Comparison of ENCODE assay signal across 8 cellular contexts in genomic region chr3:138594150-138594934, GRCh38. TPM values are rescaled to one million over a fixed set of nuclear protein-coding genes. Genes with fewer than 3 reads are reported as not detected.
DNase-seq lines count a peak whose midpoint lies in the region; FAIRE-seq and TF ChIP-seq lines count a peak whose summit lies in the region.

CEP70 (minus strand) TSS chr3:138594260; CDS start chr3:138572927, 21,333 bp downstream.

- DNase-seq in GM10248 (ENCODE audit: extremely low spot score) (peak; percentile 82), HEK293T (ENCODE audit: extremely low spot score) (peak; percentile 92), NT2/D1 (ENCODE audit: low read depth, low spot score) (peak; percentile 92), cardiac muscle cell (ENCODE audit: low read depth in 1 of 2, low spot score in 1 of 2) (peak; percentile 97 to 98), progenitor cell of endocrine pancreas (ENCODE audit: low spot score, unreplicated experiment) (peak; percentile 93), urothelium cell line (ENCODE audit: low spot score) (peak; percentile 92), NCI-H1048 (lab: John Stamatoyannopoulos, UW) (no peak)

- peak within 1 kb of the TSS; percentile 89 for H3K27ac Mint-ChIP-seq in activated naive CD4-positive, alpha-beta T cell treated with anti-CD3 and anti-CD28 coated beads, Interleukin-2, amount 50 U/mL, for 24 hours
- peak within 1 kb of the TSS; percentile 99 for H3K27ac Mint-ChIP-seq in progenitor cell of endocrine pancreas

- CTCF ChIA-PET in GM10248 (lab: Yijun Ruan, JAX) = interaction anchor here (0.8 to 15.2 kb wide), 44 partner anchors 9 to 575 kb away, joined by 3 to 503 read pairs (median 5); partner anchors contain the start of gene FAIM
- CTCF ChIA-PET in HEK293T (lab: Yijun Ruan, JAX) = interaction anchor here (0.9 to 2.8 kb wide), 12 partner anchors 14 to 385 kb away, joined by 3 to 40 read pairs (median 3); partner anchors contain the start of gene FAIM

- POLR2A ChIA-PET in GM10248 (lab: Yijun Ruan, JAX) (interaction anchor here (1.1 kb wide), 1 partner anchor 322 kb away, joined by 3 read pairs; no protein-coding TSS in a partner anchor), HEK293T (lab: Yijun Ruan, JAX) (interaction anchor here (0.6 to 2.8 kb wide), 14 partner anchors 15 to 724 kb away, joined by 3 to 17 read pairs (median 4); partner anchors contain the start of gene FAIM)

- H3K4me3 ChIP-seq in NT2/D1 (ENCODE audit: insufficient read length, low read depth) = peak within 1 kb of the TSS; percentile 89
- peak within 1 kb of the TSS; percentile 47 for H3K4me3 ChIP-seq in cardiac muscle cell

- H3K4me1 ChIP-seq in NT2/D1 (ENCODE audit: insufficient read depth, insufficient read length) = no peaks in the 10 kb centered on the region
- H3K4me1 ChIP-seq in cardiac muscle cell (ENCODE audit: low read depth) = no peaks in the 10 kb centered on the region

- peak within 1 kb of the TSS; percentile 92 for H3K4me3 Mint-ChIP-seq in activated naive CD4-positive, alpha-beta T cell treated with anti-CD3 and anti-CD28 coated beads, Interleukin-2, amount 50 U/mL, for 24 hours
- H3K4me3 Mint-ChIP-seq in progenitor cell of endocrine pancreas (ENCODE audit: low read depth) = peak within 1 kb of the TSS; percentile 96

- peak within 1 kb of the TSS; percentile 90 for H3K27ac ChIP-seq in cardiac muscle cell

- no peaks in the 10 kb centered on the region for H3K36me3 Mint-ChIP-seq in activated naive CD4-positive, alpha-beta T cell treated with anti-CD3 and anti-CD28 coated beads, Interleukin-2, amount 50 U/mL, for 24 hours
- H3K36me3 Mint-ChIP-seq in progenitor cell of endocrine pancreas (ENCODE audit: insufficient read depth) = peaks cover 3% of the 10 kb centered on the region

- no peaks in the 10 kb centered on the region for H3K27me3 Mint-ChIP-seq in activated naive CD4-positive, alpha-beta T cell treated with anti-CD3 and anti-CD28 coated beads, Interleukin-2, amount 50 U/mL, for 24 hours
- no peaks in the 10 kb centered on the region for H3K27me3 Mint-ChIP-seq in progenitor cell of endocrine pancreas

- no peaks in the 10 kb centered on the region for H3K9me3 Mint-ChIP-seq in activated naive CD4-positive, alpha-beta T cell treated with anti-CD3 and anti-CD28 coated beads, Interleukin-2, amount 50 U/mL, for 24 hours
- H3K9me3 Mint-ChIP-seq in progenitor cell of endocrine pancreas (ENCODE audit: low read depth) = no peaks in the 10 kb centered on the region

- peaks cover 3% of the 10 kb centered on the region for H3K4me1 Mint-ChIP-seq in activated naive CD4-positive, alpha-beta T cell treated with anti-CD3 and anti-CD28 coated beads, Interleukin-2, amount 50 U/mL, for 24 hours
- peaks cover 9% of the 10 kb centered on the region for H3K4me1 Mint-ChIP-seq in progenitor cell of endocrine pancreas (ENCODE audit: low read depth)

- H3K9me3 ChIP-seq in NT2/D1 (ENCODE audit: insufficient read depth, low read length) (peaks cover 7% of the 10 kb centered on the region; the same call in 1 of the 2 replicates), cardiac muscle cell (ENCODE audit: low read depth) (no peaks in the 10 kb centered on the region)

- H3K36me3 ChIP-seq in NT2/D1 (ENCODE audit: insufficient read depth, insufficient read length, low read length) = peaks cover 4% of the 10 kb centered on the region
- H3K36me3 ChIP-seq in cardiac muscle cell = no peaks in the 10 kb centered on the region

- peak; percentile 73 for TF ChIP-seq CTCF in GM10248 (IDR thresholded peaks at IDR 0.05; ENCODE audit: control extremely low read depth, extremely low read depth, low read depth, missing control alignments)
- TF ChIP-seq CTCF in cardiac muscle cell (IDR thresholded peaks at IDR 0.05; ENCODE audit: low read depth, low read length) = peak; percentile 75
- peak; percentile 91 for TF ChIP-seq CTCF in progenitor cell of endocrine pancreas (IDR thresholded peaks at IDR 0.05; ENCODE audit: unreplicated experiment)

- peak within 1 kb of the TSS; percentile 83 for H3K9ac ChIP-seq in NT2/D1 (ENCODE audit: insufficient read length, low read depth)

- H3K27me3 ChIP-seq in NT2/D1 (ENCODE audit: insufficient read depth, insufficient read length) (no peaks in the 10 kb centered on the region), cardiac muscle cell (no peaks in the 10 kb centered on the region)

- peak; percentile 90 for FAIRE-seq in urothelium cell line (lab: Jason Lieb, UNC)

TF ChIP-seq in HEK293T, 16 proteins besides CTCF, POLR2A, EP300 and RAD21:
- no peak for TF ChIP-seq SP1 (IDR thresholded peaks at IDR 0.05)
- TF ChIP-seq LEF1 (IDR thresholded peaks at IDR 0.05; ENCODE audit: borderline replicate concordance) = no peak
- TF ChIP-seq, protein P1, sequence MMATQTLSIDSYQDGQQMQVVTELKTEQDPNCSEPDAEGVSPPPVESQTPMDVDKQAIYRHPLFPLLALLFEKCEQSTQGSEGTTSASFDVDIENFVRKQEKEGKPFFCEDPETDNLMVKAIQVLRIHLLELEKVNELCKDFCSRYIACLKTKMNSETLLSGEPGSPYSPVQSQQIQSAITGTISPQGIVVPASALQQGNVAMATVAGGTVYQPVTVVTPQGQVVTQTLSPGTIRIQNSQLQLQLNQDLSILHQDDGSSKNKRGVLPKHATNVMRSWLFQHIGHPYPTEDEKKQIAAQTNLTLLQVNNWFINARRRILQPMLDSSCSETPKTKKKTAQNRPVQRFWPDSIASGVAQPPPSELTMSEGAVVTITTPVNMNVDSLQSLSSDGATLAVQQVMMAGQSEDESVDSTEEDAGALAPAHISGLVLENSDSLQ (IDR thresholded peaks at IDR 0.05) = peak; percentile 57
- TF ChIP-seq L3MBTL2 (conservative IDR thresholded peaks at IDR 0.05) = peak; percentile 94
- TF ChIP-seq ZNF384 (IDR thresholded peaks at IDR 0.05) = no peak
- TF ChIP-seq SUZ12 (IDR thresholded peaks at IDR 0.05) = no peak
- no peak for TF ChIP-seq FOXK2 (IDR thresholded peaks at IDR 0.05)
- 0 out of 2 replicates have a peak, but pooled peaks have one; percentile 78 for TF ChIP-seq HDGF (IDR thresholded peaks at IDR 0.05; ENCODE audit: borderline replicate concordance)
- no peak for TF ChIP-seq TARDBP (IDR thresholded peaks at IDR 0.05)
- TF ChIP-seq CTBP1 (IDR thresholded peaks at IDR 0.05; ENCODE audit: borderline replicate concordance) = no peak
TF ChIP-seq in HEK293T: peak in this region for 3.

RNA-seq across cellular contexts. Expression of gene CEP70, which starts in this region (rescaled TPM):
- total RNA-seq in cardiac muscle cell (18.3 and 43.1 TPM in 2 replicates), progenitor cell of endocrine pancreas (55.7 and 61.9 TPM in 2 replicates)
- 29.1 and 49.8 TPM in 2 replicates for polyA plus RNA-seq in cardiac muscle cell
